In genomic region chr1:8145525-8145924, GRCh38 we compare ENCODE assay signal across 20 cellular contexts.
DNase-seq lines count a peak whose midpoint lies in the region; ATAC-seq and TF ChIP-seq lines count a peak whose summit lies in the region.
"Had no signal": no experiment of that assay in that cellular context is flagged by ENCODE, and none has a peak within 500 bp of the region (broad histone marks: within the 10 kb centered on the region; RNA-seq: fewer than 3 reads in every experiment).

No MANE protein-coding gene starts in this region.

- H3K27me3 Mint-ChIP-seq in central memory CD8-positive, alpha-beta T cell = no peaks in the 10 kb centered on the region
- no peaks in the 10 kb centered on the region for H3K27me3 Mint-ChIP-seq in type B pancreatic cell

- no peaks in the 10 kb centered on the region for H3K36me3 Mint-ChIP-seq in central memory CD8-positive, alpha-beta T cell (ENCODE audit: insufficient read depth)
- no peaks in the 10 kb centered on the region for H3K36me3 Mint-ChIP-seq in type B pancreatic cell
- H3K36me3 Mint-ChIP-seq: CD14-positive monocyte had no signal

- H3K4me3 Mint-ChIP-seq in central memory CD8-positive, alpha-beta T cell = no peak overlapping the region
- no peak overlapping the region for H3K4me3 Mint-ChIP-seq in type B pancreatic cell
- H3K4me3 Mint-ChIP-seq: activated T-helper 17 cell treated with anti-CD3 and anti-CD28 coated beads, Interleukin-2, amount 50 U/mL, for 72 hours; dendritic cell treated with granulocyte-macrophage colony-stimulating factor and Interleukin-4, amounts not matched to agents 40 ng/mL and 50 ng/mL, for 4 days had no signal

- DNase-seq in left ventricle myocardium superior (peak; percentile 4), Right ventricle myocardium inferior (ENCODE audit: missing footprints) (no peak), Panc1 (ENCODE audit: low read depth, low spot score) (no peak), type B pancreatic cell (ENCODE audit: extremely low spot score, unreplicated experiment) (no peak), OCI-M1 (lab: John Stamatoyannopoulos, UW) (no peak)
- DNase-seq in central memory CD8-positive, alpha-beta T cell (ENCODE audit: low spot score in 2 of 2) = no peak
- DNase-seq: DMS53; islet precursor cell; NCI-H1105; NCI-H2107; NCI-H510A treated with DMSO at 0.1 percent for 48 hours; SHP77 treated with DMSO at 0.1 percent for 48 hours; stimulated activated CD4-positive, alpha-beta T cell treated with anti-CD3 and anti-CD28 coated beads, Interleukin-4, amount 100 ng/mL, for 1 hour had no signal

- no peaks in the 10 kb centered on the region for H3K9me3 ChIP-seq in Panc1 (ENCODE audit: control insufficient read depth, insufficient read depth, low read depth, low read length)

- no peaks in the 10 kb centered on the region for H3K9me3 Mint-ChIP-seq in central memory CD8-positive, alpha-beta T cell
- no peaks in the 10 kb centered on the region for H3K9me3 Mint-ChIP-seq in type B pancreatic cell
- H3K9me3 Mint-ChIP-seq: activated T-helper 17 cell treated with anti-CD3 and anti-CD28 coated beads, Interleukin-2, amount 50 U/mL, for 72 hours; dendritic cell treated with granulocyte-macrophage colony-stimulating factor and Interleukin-4, amounts not matched to agents 40 ng/mL and 50 ng/mL, for 4 days had no signal

- H3K4me1 Mint-ChIP-seq in central memory CD8-positive, alpha-beta T cell = peaks cover 25% of the 10 kb centered on the region
- peaks cover 33% of the 10 kb centered on the region for H3K4me1 Mint-ChIP-seq in type B pancreatic cell (ENCODE audit: unreplicated experiment)

- H3K4me1 ChIP-seq in Panc1 (ENCODE audit: control insufficient read depth, insufficient read depth, low read length) = peaks cover 22% of the 10 kb centered on the region

- H3K36me3 ChIP-seq in Panc1 (ENCODE audit: control insufficient read depth, insufficient read depth, low read length) = no peaks in the 10 kb centered on the region

- H3K27ac ChIP-seq in Panc1 (ENCODE audit: low read length) = peak overlapping the region; percentile 98

- CTCF ChIA-PET in Panc1 (lab: Charles Lee) = interaction anchor here (0.6 kb wide), 1 partner anchor 152 kb away, joined by 3 read pairs; no protein-coding TSS in a partner anchor

- intact Hi-C loops in left ventricle myocardium superior (cut with micrococcal nuclease) = no loop called here
- intact Hi-C loops in Right ventricle myocardium inferior (cut with DNase I) = no loop called here
- intact Hi-C loops in Panc1 (cut with micrococcal nuclease; ENCODE audit: unreplicated experiment) = no loop called here

- no TSS peak for BruUV-seq in Panc1 (replicated peaks; lab: Mats Ljungman, UMichigan)

- peak overlapping the region; percentile 16 for H3K27ac Mint-ChIP-seq in central memory CD8-positive, alpha-beta T cell (ENCODE audit: low read depth)
- H3K27ac Mint-ChIP-seq in type B pancreatic cell = peak overlapping the region; percentile 2
- H3K27ac Mint-ChIP-seq: activated T-helper 17 cell treated with anti-CD3 and anti-CD28 coated beads, Interleukin-2, amount 50 U/mL, for 72 hours; CD14-positive monocyte; dendritic cell treated with granulocyte-macrophage colony-stimulating factor and Interleukin-4, amounts not matched to agents 40 ng/mL and 50 ng/mL, for 4 days had no signal

- POLR2A ChIA-PET in Panc1 (lab: Charles Lee) = no interaction called here

- ATAC-seq in left ventricle myocardium superior (no peak), Right ventricle myocardium inferior (no peak), Panc1 (peak; percentile 10; the same call in 1 of the 2 replicates), GM19023 (IDR thresholded peaks at IDR 0.05; ENCODE audit: unreplicated experiment) (no peak), HG02852 (IDR thresholded peaks at IDR 0.05; ENCODE audit: unreplicated experiment) (no peak)
- ATAC-seq in central memory CD8-positive, alpha-beta T cell (replicated peaks; ENCODE audit: extremely low read depth, poor library complexity, severe bottlenecking) = no peak
- ATAC-seq: activated T-helper 17 cell treated with anti-CD3 and anti-CD28 coated beads, Interleukin-2, amount 50 U/mL, for 72 hours had no signal

- no peak overlapping the region for H3K4me3 ChIP-seq in Panc1 (ENCODE audit: low read depth in 2 of 2, low read length in 2 of 2)
- H3K4me3 ChIP-seq: lung, smooth muscle cell had no signal

- TF ChIP-seq CTCF in Panc1 (IDR thresholded peaks at IDR 0.05) (no peak), type B pancreatic cell (conservative IDR thresholded peaks at IDR 0.05) (no peak)

- no peaks in the 10 kb centered on the region for H3K27me3 ChIP-seq in Panc1 (ENCODE audit: control insufficient read depth, insufficient read depth, low read length)

- in situ Hi-C loops in Panc1 (cut with HindIII; ENCODE audit: low pct_unique_long_range_greater_than_20kb, low sequenced_read_pairs) = no loop called here
